Comparison of ENCODE assay signal across 10 cellular contexts in genomic region chr11:96157517-96157873, GRCh38.
DNase-seq lines count a peak whose midpoint lies in the region; ATAC-seq and TF ChIP-seq lines count a peak whose summit lies in the region.
"Had no signal": no experiment of that assay in that cellular context is flagged by ENCODE, and none has a peak within 500 bp of the region (broad histone marks: within the 10 kb centered on the region; RNA-seq: fewer than 3 reads in every experiment).

No MANE protein-coding gene starts in this region.

- peaks cover 0 to 36% of the 10 kb centered on the region in 2 donors for H3K4me1 ChIP-seq in right atrium auricular region
- H3K4me1 ChIP-seq in upper lobe of right lung: peaks cover 41% of the 10 kb centered on the region

- H3K27ac Mint-ChIP-seq in MCF 10A (ENCODE audit: low read depth, unreplicated experiment): peak overlapping the region; percentile 88
- peak overlapping the region; percentile 94 to 97 for H3K27ac Mint-ChIP-seq in natural killer cell treated with Interleukin-12 subunit alpha and Interleukin-12 subunit beta and Interleukin-15 and Interleukin-18, amount 100 ng/mL, for 72 hours

- H3K27ac ChIP-seq in right atrium auricular region (peak overlapping the region; percentile 80), upper lobe of right lung (peak overlapping the region; percentile 72)
- H3K27ac ChIP-seq: C4-2B, cardiac muscle cell had no signal

- H3K27me3 ChIP-seq in right atrium auricular region (no peaks in the 10 kb centered on the region), upper lobe of right lung (no peaks in the 10 kb centered on the region)
- H3K27me3 ChIP-seq: cardiac muscle cell had no signal

- H3K4me3 ChIP-seq in right atrium auricular region: no peak overlapping the region
- H3K4me3 ChIP-seq in upper lobe of right lung: no peak overlapping the region
- H3K4me3 ChIP-seq: cardiac muscle cell had no signal

- peaks cover 29% of the 10 kb centered on the region for H3K4me1 Mint-ChIP-seq in MCF 10A (ENCODE audit: insufficient read depth, unreplicated experiment)
- H3K4me1 Mint-ChIP-seq in natural killer cell treated with Interleukin-12 subunit alpha and Interleukin-12 subunit beta and Interleukin-15 and Interleukin-18, amount 100 ng/mL, for 72 hours (ENCODE audit: low read depth in 2 of 2): peaks cover 37 to 38% of the 10 kb centered on the region in 2 donors

- H3K9me3 Mint-ChIP-seq in MCF 10A (ENCODE audit: unreplicated experiment): no peaks in the 10 kb centered on the region
- H3K9me3 Mint-ChIP-seq in natural killer cell treated with Interleukin-12 subunit alpha and Interleukin-12 subunit beta and Interleukin-15 and Interleukin-18, amount 100 ng/mL, for 72 hours: no peaks in the 10 kb centered on the region

- H3K27me3 Mint-ChIP-seq in MCF 10A (ENCODE audit: insufficient read depth, unreplicated experiment): no peaks in the 10 kb centered on the region
- H3K27me3 Mint-ChIP-seq in natural killer cell treated with Interleukin-12 subunit alpha and Interleukin-12 subunit beta and Interleukin-15 and Interleukin-18, amount 100 ng/mL, for 72 hours: no peaks in the 10 kb centered on the region

- no peak for ATAC-seq in natural killer cell treated with Interleukin-12 subunit alpha and Interleukin-12 subunit beta and Interleukin-15 and Interleukin-18, amount 100 ng/mL, for 72 hours
- ATAC-seq in upper lobe of right lung (no peak), GM18858 (IDR thresholded peaks at IDR 0.05; ENCODE audit: unreplicated experiment) (no peak)

- H3K36me3 Mint-ChIP-seq in MCF 10A (ENCODE audit: insufficient read depth, unreplicated experiment): no peaks in the 10 kb centered on the region
- H3K36me3 Mint-ChIP-seq in natural killer cell treated with Interleukin-12 subunit alpha and Interleukin-12 subunit beta and Interleukin-15 and Interleukin-18, amount 100 ng/mL, for 72 hours: no peaks in the 10 kb centered on the region

- no peak overlapping the region for H3K4me3 Mint-ChIP-seq in MCF 10A (ENCODE audit: unreplicated experiment)
- H3K4me3 Mint-ChIP-seq in natural killer cell treated with Interleukin-12 subunit alpha and Interleukin-12 subunit beta and Interleukin-15 and Interleukin-18, amount 100 ng/mL, for 72 hours: peak overlapping the region; percentile 85

- POLR2A ChIA-PET in MCF 10A (lab: Yijun Ruan, JAX): interaction anchor here (1.0 to 1.3 kb wide), 2 partner anchors 11 to 186 kb away, joined by 3 to 5 read pairs; partner anchors contain the start of gene MAML2

- H3K9me3 ChIP-seq in right atrium auricular region (no peaks in the 10 kb centered on the region), upper lobe of right lung (no peaks in the 10 kb centered on the region)

- no peak for TF ChIP-seq CTCF in right atrium auricular region (IDR thresholded peaks at IDR 0.05)
- TF ChIP-seq CTCF in MCF 10A (IDR thresholded peaks at IDR 0.05; ENCODE audit: unreplicated experiment): no peak
- no peak for TF ChIP-seq CTCF in upper lobe of right lung (IDR thresholded peaks at IDR 0.05)

- CTCF ChIA-PET in MCF 10A (lab: Yijun Ruan, JAX): interaction anchor here (0.5 kb wide), 2 partner anchors 102 to 306 kb away, joined by 3 read pairs; no protein-coding TSS in a partner anchor

- H3K36me3 ChIP-seq in right atrium auricular region (no peaks in the 10 kb centered on the region), upper lobe of right lung (no peaks in the 10 kb centered on the region)
- H3K36me3 ChIP-seq: cardiac muscle cell had no signal

- BruUV-seq in MCF 10A (replicated peaks; lab: Mats Ljungman, UMichigan): no TSS peak

- DNase-seq in right atrium auricular region (ENCODE audit: low spot score) (no peak), cardiac septum (ENCODE audit: low spot score) (no peak), MCF 10A (ENCODE audit: unreplicated experiment) (no peak), upper lobe of right lung (no peak), amniotic stem cell (lab: John Stamatoyannopoulos, UW) (no peak)
- DNase-seq in natural killer cell treated with Interleukin-12 subunit alpha and Interleukin-12 subunit beta and Interleukin-15 and Interleukin-18, amount 100 ng/mL, for 72 hours (ENCODE audit: low spot score): no peak
- DNase-seq in stimulated activated CD4-positive, alpha-beta T cell treated with anti-CD3 and anti-CD28 coated beads, Interleukin-1b, Interleukin-23, amount 100 ng/mL, for 48 hours: no peak

- intact Hi-C loops in cardiac septum (cut with DNase I): no loop called here
- intact Hi-C loops in MCF 10A (cut with micrococcal nuclease): no loop called here
- intact Hi-C loops in upper lobe of right lung (cut with DNase I): no loop called here
